In genomic region chr10:16441106-16441850, GRCh38 we compare ENCODE assay signal across 10 cellular contexts. TPM values are rescaled to one million over a fixed set of nuclear protein-coding genes. Genes with fewer than 3 reads are reported as not detected.
DNase-seq lines count a peak whose midpoint lies in the region; ATAC-seq and TF ChIP-seq lines count a peak whose summit lies in the region.
"Had no signal": no experiment of that assay in that cellular context is flagged by ENCODE, and none has a peak within 500 bp of the region (broad histone marks: within the 10 kb centered on the region; RNA-seq: fewer than 3 reads in every experiment).

No MANE protein-coding gene starts in this region.

- CTCF ChIA-PET in PC-3 (lab: Charles Lee): no interaction called here

- H3K27ac Mint-ChIP-seq in effector memory CD8-positive, alpha-beta T cell: peak overlapping the region; percentile 26 to 72

- H2AFZ ChIP-seq in PC-3 (ENCODE audit: low read length): no peak overlapping the region
- peak overlapping the region; percentile 74 for H2AFZ ChIP-seq in parathyroid adenoma

- no peak for ATAC-seq in PC-3
- ATAC-seq in effector memory CD8-positive, alpha-beta T cell (replicated peaks): no peak
- ATAC-seq in HG02623 (IDR thresholded peaks at IDR 0.05; ENCODE audit: unreplicated experiment): no peak
- ATAC-seq in HG02870 (IDR thresholded peaks at IDR 0.05; ENCODE audit: unreplicated experiment): no peak
- no peak for ATAC-seq in GM18858 (IDR thresholded peaks at IDR 0.05; ENCODE audit: unreplicated experiment)

- H3K79me2 ChIP-seq in PC-3 (ENCODE audit: low read length) (peaks cover 16% of the 10 kb centered on the region), parathyroid adenoma (no peaks in the 10 kb centered on the region)

- H3K4me2 ChIP-seq in PC-3 (ENCODE audit: low read length): peak overlapping the region; percentile 78
- H3K4me2 ChIP-seq in parathyroid adenoma (ENCODE audit: low read length): no peak overlapping the region

- intact Hi-C loops in PC-3 (cut with micrococcal nuclease): no loop called here

- in situ Hi-C loops in G401 (cut with HindIII; ENCODE audit: low sequenced_read_pairs): no loop called here
- in situ Hi-C loops in GM13976 (cut with MboI; ENCODE audit: low sequenced_read_pairs, unreplicated experiment): no loop called here

- TF ChIP-seq CTCF in PC-3 (conservative IDR thresholded peaks at IDR 0.05; ENCODE audit: low read depth, low read length) (no peak), parathyroid adenoma (IDR thresholded peaks at IDR 0.05) (no peak), GM13976 (IDR thresholded peaks at IDR 0.05; ENCODE audit: borderline replicate concordance, control extremely low read depth, extremely low read depth, insufficient read depth, missing control alignments) (no peak)

- H3K4me3 ChIP-seq in PC-3 (ENCODE audit: low read length): no peak overlapping the region
- no peak overlapping the region for H3K4me3 ChIP-seq in parathyroid adenoma (ENCODE audit: low read depth, low read length)
- H3K4me3 ChIP-seq: right lobe of liver had no signal

- H3F3A ChIP-seq in PC-3 (ENCODE audit: low read length, unreplicated experiment): no peaks in the 10 kb centered on the region

- H3K27me3 Mint-ChIP-seq in effector memory CD8-positive, alpha-beta T cell: no peaks in the 10 kb centered on the region

- H3K9me3 Mint-ChIP-seq in effector memory CD8-positive, alpha-beta T cell: no peaks in the 10 kb centered on the region

- H4K20me1 ChIP-seq in PC-3 (ENCODE audit: low read length): no peaks in the 10 kb centered on the region

- no peaks in the 10 kb centered on the region for H3K27me3 ChIP-seq in PC-3 (ENCODE audit: low read length)
- no peaks in the 10 kb centered on the region for H3K27me3 ChIP-seq in parathyroid adenoma (ENCODE audit: control insufficient read depth, insufficient read depth, low read length)
- H3K27me3 ChIP-seq: right lobe of liver had no signal

- POLR2A ChIA-PET in PC-3 (lab: Charles Lee; ENCODE audit: unreplicated experiment): no interaction called here

- H3K27ac ChIP-seq in PC-3 (ENCODE audit: low read length) (peak overlapping the region; percentile 79), parathyroid adenoma (no peak overlapping the region)

- H3K9me2 ChIP-seq in PC-3 (replicated peaks; ENCODE audit: low read length): no peaks in the 10 kb centered on the region

- no peaks in the 10 kb centered on the region for H3K36me3 ChIP-seq in PC-3 (ENCODE audit: low read depth, low read length)
- no peaks in the 10 kb centered on the region for H3K36me3 ChIP-seq in parathyroid adenoma (ENCODE audit: control insufficient read depth, insufficient read depth, low read length)
- H3K36me3 ChIP-seq: right lobe of liver had no signal

- no peak overlapping the region for H3K9ac ChIP-seq in PC-3 (ENCODE audit: low read length)
- no peak overlapping the region for H3K9ac ChIP-seq in parathyroid adenoma

- H3K9me3 ChIP-seq in PC-3 (ENCODE audit: low read length): no peaks in the 10 kb centered on the region
- no peaks in the 10 kb centered on the region for H3K9me3 ChIP-seq in parathyroid adenoma (ENCODE audit: control insufficient read depth, low read length)
- H3K9me3 ChIP-seq: right lobe of liver had no signal

- peaks cover 24% of the 10 kb centered on the region for H3K36me3 Mint-ChIP-seq in effector memory CD8-positive, alpha-beta T cell (ENCODE audit: insufficient read depth)

- BruUV-seq in PC-3 (replicated peaks; lab: Mats Ljungman, UMichigan): no TSS peak

- peak overlapping the region in 1 of 2 donors; percentile 51 for H3K4me3 Mint-ChIP-seq in effector memory CD8-positive, alpha-beta T cell

- peaks cover 28% of the 10 kb centered on the region; the same call in 1 of the 2 replicates for H3K4me1 ChIP-seq in PC-3 (ENCODE audit: insufficient read depth, low read length)
- no peaks in the 10 kb centered on the region for H3K4me1 ChIP-seq in parathyroid adenoma

- H3K4me1 Mint-ChIP-seq in effector memory CD8-positive, alpha-beta T cell (ENCODE audit: low read depth in 2 of 2): peaks cover 39 to 42% of the 10 kb centered on the region in 2 donors

- DNase-seq in G401 (ENCODE audit: low spot score) (peak; percentile 16), PC-3 (peak; percentile 8), GM13976 (ENCODE audit: low spot score) (no peak)
- no peak for DNase-seq in effector memory CD8-positive, alpha-beta T cell
- DNase-seq: MV-4-11 had no signal

RNA-seq across cellular contexts. Expression of gene PTER, which starts 4.5 kb away (rescaled TPM):
- 0.03 TPM in 1 of 2 replicates, not detected in the other for total RNA-seq in G401 (2014; rRNA removed; shearing (Covaris generic))
- 6.6 and 9.3 TPM in 2 replicates for total RNA-seq in PC-3 (2014; rRNA removed)

Comparison
In these comparisons a context has a peak if more than half of its experiments do, and no peak if none do; other contexts are left out.
1. DNase-seq: peak in G401 (single experiment) and PC-3 (single experiment); none in effector memory CD8-positive, alpha-beta T cell (0 of 3) and GM13976 (single experiment).